Comparison of ENCODE assay signal across 8 cellular contexts in genomic region chr19:33235269-33235995, GRCh38. TPM values are rescaled to one million over a fixed set of nuclear protein-coding genes. Genes with fewer than 3 reads are reported as not detected.
DNase-seq lines count a peak whose midpoint lies in the region; ATAC-seq and TF ChIP-seq lines count a peak whose summit lies in the region.

No MANE protein-coding gene starts in this region.

- peaks cover 6 to 10% of the 10 kb centered on the region in 2 donors for H3K27me3 Mint-ChIP-seq in natural killer cell (ENCODE audit: low read depth in 2 of 2)

- intact Hi-C loops in natural killer cell (cut with micrococcal nuclease): loop anchor here (1.0 to 5.0 kb wide), 4 partner anchors 67 to 537 kb away; partner anchors contain the start of gene CEBPA

- H3K4me3 ChIP-seq in epithelial cell of proximal tubule (ENCODE audit: low read depth, low read length): no peak overlapping the region

- no peak overlapping the region for H3K4me3 Mint-ChIP-seq in natural killer cell

- H3K27ac Mint-ChIP-seq in natural killer cell: no peak overlapping the region

- peak; percentile 90 for TF ChIP-seq CTCF in epithelial cell of proximal tubule (conservative IDR thresholded peaks at IDR 0.05; ENCODE audit: low read depth, low read length)
- TF ChIP-seq CTCF in natural killer cell (IDR thresholded peaks at IDR 0.05): peak; percentile 97

- peak; percentile 64 for DNase-seq in COLO829 (ENCODE audit: low spot score)
- DNase-seq in NOMO-1 treated with DMSO at 0.1 percent for 48 hours (lab: John Stamatoyannopoulos, UW; ENCODE audit: unreplicated experiment): peak; percentile 41
- DNase-seq in activated CD8-positive, alpha-beta memory T cell treated with anti-CD3 and anti-CD28 coated beads, Interleukin-2, amount 50 U/mL, for 1 hour (ENCODE audit: extremely low read depth): peak; percentile 22
- DNase-seq in epithelial cell of proximal tubule (ENCODE audit: low read depth): no peak
- peak; percentile 73 for DNase-seq in natural killer cell
- peak; percentile 12 to 69 (median 53) for DNase-seq in stimulated activated naive CD4-positive, alpha-beta T cell (lab: John Stamatoyannopoulos, UW)

- peaks cover 0 to 22% of the 10 kb centered on the region in 2 donors for H3K4me1 Mint-ChIP-seq in natural killer cell

- ATAC-seq in GM19328 (IDR thresholded peaks at IDR 0.05; ENCODE audit: unreplicated experiment): peak; percentile 86
- ATAC-seq in HG03442 (IDR thresholded peaks at IDR 0.05; ENCODE audit: unreplicated experiment): peak; percentile 96
- peak; percentile 68 to 77 (median 71) for ATAC-seq in natural killer cell

- no peaks in the 10 kb centered on the region for H3K9me3 Mint-ChIP-seq in natural killer cell

- H3K36me3 Mint-ChIP-seq in natural killer cell: no peaks in the 10 kb centered on the region

RNA-seq across cellular contexts. Expression of gene SLC7A10, which starts 9.8 kb away (rescaled TPM):
- not detected in 2 replicates for total RNA-seq in epithelial cell of proximal tubule
- not detected for total RNA-seq in natural killer cell

RNA-seq across cellular contexts. Expression of gene LRP3, which starts 41.3 kb away (rescaled TPM):
- total RNA-seq in epithelial cell of proximal tubule: 26.3 and 26.9 TPM in 2 replicates
- total RNA-seq in natural killer cell: under 1 TPM in 2 of 3 donors, not detected in 1; 0.33 to 0.38 TPM

Comparison
In these comparisons a context has a peak if more than half of its experiments do, and no peak if none do; other contexts are left out.
1. RNA of gene LRP3, which starts 41.3 kb away (total RNA-seq): 26.3 to 26.9 TPM in epithelial cell of proximal tubule; 0.33 to 0.38 TPM in natural killer cell; every median in the first group is over 10 times any median in the second.
2. Peak in every context shown above with its lines, with median percentiles within 50 percentile points of each other: ATAC-seq.